Comparison of ENCODE assay signal across 28 cellular contexts in genomic region chr19:32870981-32871451, GRCh38. TPM values are rescaled to one million over a fixed set of nuclear protein-coding genes. Genes with fewer than 3 reads are reported as not detected.
DNase-seq lines count a peak whose midpoint lies in the region; ATAC-seq, FAIRE-seq and TF ChIP-seq lines count a peak whose summit lies in the region.
"Had no signal": no experiment of that assay in that cellular context is flagged by ENCODE, and none has a peak within 500 bp of the region (broad histone marks: within the 10 kb centered on the region; RNA-seq: fewer than 3 reads in every experiment).

No MANE protein-coding gene starts in this region.

- H3K4me3 Mint-ChIP-seq in type B pancreatic cell = no peak overlapping the region
- H3K4me3 Mint-ChIP-seq: activated B cell treated with CpG ODN at 0.5 μM for 24 hours, memory B cell had no signal

- ATAC-seq in right lobe of liver = no peak
- ATAC-seq: gastroesophageal sphincter, left colon had no signal

- no peak overlapping the region for H3K18ac ChIP-seq in H1 (ENCODE audit: extremely low read depth, low read length)

- H2AK5ac ChIP-seq in H1 (ENCODE audit: low read depth, low read length) = no peak overlapping the region

- no peaks in the 10 kb centered on the region for H3K9me3 Mint-ChIP-seq in type B pancreatic cell
- H3K9me3 Mint-ChIP-seq: activated B cell treated with CpG ODN at 0.5 μM for 24 hours, memory B cell had no signal

- H3K27me3 Mint-ChIP-seq in type B pancreatic cell = no peaks in the 10 kb centered on the region
- H3K27me3 Mint-ChIP-seq: activated B cell treated with CpG ODN at 0.5 μM for 24 hours, memory B cell had no signal

- no peak overlapping the region for H3K4me2 ChIP-seq in H1 (ENCODE audit: insufficient read depth in 1 of 2, low read depth in 2 of 2, low read length in 2 of 2)

- CTCF ChIA-PET in H1 (lab: Charles Lee; ENCODE audit: partially characterized antibody) = no interaction called here

- H3K9me3 ChIP-seq in H1 (ENCODE audit: insufficient read depth in 2 of 2, low read depth in 1 of 2, low read length in 1 of 2) = no peaks in the 10 kb centered on the region
- H3K9me3 ChIP-seq in right lobe of liver = no peaks in the 10 kb centered on the region
- H3K9me3 ChIP-seq: gastroesophageal sphincter, tibial nerve had no signal

- no peak for TF ChIP-seq EP300 in H1 (IDR thresholded peaks at IDR 0.05; ENCODE audit: borderline replicate concordance in 1 of 2, low read depth in 2 of 2, low read length in 2 of 2)

- H2BK15ac ChIP-seq in H1 (ENCODE audit: low read length) = no peak overlapping the region

- H3K56ac ChIP-seq in H1 (replicated peaks; ENCODE audit: insufficient read length, low read depth, low read length) = no peak overlapping the region

- no peak overlapping the region for H3K27ac ChIP-seq in H1 (ENCODE audit: low read depth, low read length)
- peak overlapping the region in 2 of 3 donors; percentile 82 to 89 for H3K27ac ChIP-seq in right lobe of liver
- H3K27ac ChIP-seq: C4-2B, gastroesophageal sphincter, SK-N-MC, tibial nerve had no signal

- no peak overlapping the region for H4K8ac ChIP-seq in H1 (ENCODE audit: extremely low read depth, insufficient read depth, low read length)

- no peak overlapping the region for H3K4ac ChIP-seq in H1 (replicated peaks; ENCODE audit: insufficient read length, low read depth, low read length)

- H3K36me3 Mint-ChIP-seq in type B pancreatic cell = no peaks in the 10 kb centered on the region

- H3K27ac Mint-ChIP-seq in type B pancreatic cell = no peak overlapping the region
- H3K27ac Mint-ChIP-seq: activated B cell treated with CpG ODN at 0.5 μM for 24 hours, memory B cell had no signal

- H3K23ac ChIP-seq in H1 (ENCODE audit: insufficient read length) = no peak overlapping the region

- no peak overlapping the region for H2BK5ac ChIP-seq in H1 (ENCODE audit: low read depth, low read length)

- H3K14ac ChIP-seq in H1 (ENCODE audit: insufficient read length) = no peak overlapping the region

- no peaks in the 10 kb centered on the region for H3K4me1 Mint-ChIP-seq in type B pancreatic cell (ENCODE audit: unreplicated experiment)
- H3K4me1 Mint-ChIP-seq: activated B cell treated with CpG ODN at 0.5 μM for 24 hours, memory B cell had no signal

- no peaks in the 10 kb centered on the region for H3K79me1 ChIP-seq in H1 (ENCODE audit: low read depth, low read length)

- peak; percentile 17 to 42; a peak in 3 of 4 replicates for TF ChIP-seq RAD21 in H1 (IDR thresholded peaks at IDR 0.05 in 1 of 2, conservative IDR thresholded peaks at IDR 0.05 in 1 of 2; ENCODE audit: low read depth in 2 of 2, low read length in 2 of 2)

- POLR2A ChIA-PET in H1 (lab: Charles Lee; ENCODE audit: partially characterized antibody) = interaction anchor here (0.6 kb wide), 1 partner anchor 178 kb away, joined by 3 read pairs; no protein-coding TSS in a partner anchor

- peak; percentile 18 for DNase-seq in NCI-H748 (lab: John Stamatoyannopoulos, UW; ENCODE audit: unreplicated experiment)
- no peak for DNase-seq in NCI-H748 treated with DMSO at 0.1 percent for 48 hours (lab: John Stamatoyannopoulos, UW)
- peak in 1 of 2 experiments; percentile 46 for DNase-seq in H1 (ENCODE audit: low read depth in 1 of 2, low spot score in 2 of 2)
- no peak for DNase-seq in right lobe of liver
- DNase-seq in type B pancreatic cell (ENCODE audit: extremely low spot score, unreplicated experiment) = peak; percentile 64
- DNase-seq in NCI-H2107 (lab: John Stamatoyannopoulos, UW) = no peak
- no peak for DNase-seq in activated CD4-positive, alpha-beta T cell treated with anti-CD3 and anti-CD28 coated beads, Interleukin-2, amount 50 U/mL, for 48 hours
- DNase-seq in T-helper 1 cell = no peak
- DNase-seq: 8988T; activated B cell treated with CpG ODN at 0.5 μM for 24 hours; activated naive CD4-positive, alpha-beta T cell treated with Interleukin-2 at 50 U/mL for 16 hours; Calu3; dermis blood vessel endothelial cell; DMS79 treated with DMSO at 0.1 percent for 48 hours; GDM1; hippocampal formation; Kasumi-1; left colon; NCI-H146; NCI-H510A; OCI-M1; stimulated activated CD4-positive, alpha-beta T cell treated with anti-CD3 and anti-CD28 coated beads, Interleukin-4, amount 100 ng/mL, for 24 hours had no signal

- H2BK120ac ChIP-seq in H1 (replicated peaks; ENCODE audit: low read depth, low read length) = no peak overlapping the region

- H4K20me1 ChIP-seq in H1 (replicated peaks in 1 of 2; ENCODE audit: control insufficient read depth in 1 of 2, insufficient read depth in 2 of 2, low read length in 2 of 2) = no peaks in the 10 kb centered on the region

- TF ChIP-seq CTCF in H1 (IDR thresholded peaks at IDR 0.05; ENCODE audit: control extremely low read depth in 1 of 3, insufficient read depth in 1 of 3, low read depth in 1 of 3, low read length in 3 of 3) = peak in 2 of 3 experiments; percentile 3 to 11; a peak in 2 of 4 replicates
- TF ChIP-seq CTCF in right lobe of liver (IDR thresholded peaks at IDR 0.05) = no peak
- TF ChIP-seq CTCF in type B pancreatic cell (conservative IDR thresholded peaks at IDR 0.05) = no peak

- no peak overlapping the region for H4K5ac ChIP-seq in H1 (ENCODE audit: insufficient read length, low read depth, low read length)

- WGBS in H1 (ENCODE audit: extremely low coverage in 1 of 2, insufficient coverage in 1 of 2, insufficient read length in 1 of 2, insufficient replicate concordance in 2 of 2, low coverage in 1 of 2, low lambda C conversion rate in 2 of 2, missing lambda C conversion rate in 1 of 2), 2 experiments = 92% methylated on average over 12 of the region's 12 CpGs; no CpG with 5 or more reads in 1 of the 2 experiments
- 10% methylated on average over 2 of the region's 12 CpGs for WGBS in right lobe of liver (ENCODE audit: insufficient coverage, low coverage, low lambda C conversion rate, missing lambda C conversion rate)

- H3K4me1 ChIP-seq in H1 (replicated peaks in 1 of 4; ENCODE audit: control insufficient read depth in 3 of 4, insufficient read depth in 4 of 4, low read length in 3 of 4) (peaks cover 0 to 8% (median 3%) of the 10 kb centered on the region in 4 experiments; a peak in 6 of 7 replicates), right lobe of liver (peaks cover 0 to 13% (median 5%) of the 10 kb centered on the region in 4 donors)
- H3K4me1 ChIP-seq: gastroesophageal sphincter had no signal

- FAIRE-seq in H1 (lab: Jason Lieb, UNC) = no peak
- FAIRE-seq: endometrium had no signal

- H3K36me3 ChIP-seq in H1 (ENCODE audit: control insufficient read depth in 2 of 4, insufficient read depth in 4 of 4, low read length in 3 of 4) (no peaks in the 10 kb centered on the region), right lobe of liver (peaks cover 0 to 2% (median 0%) of the 10 kb centered on the region in 4 donors)

- TF ChIP-seq POLR2A in H1 (IDR thresholded peaks at IDR 0.05; ENCODE audit: control extremely low read depth in 1 of 2, low read depth in 2 of 2, low read length in 2 of 2) (no peak), right lobe of liver (IDR thresholded peaks at IDR 0.05) (no peak)

- H3K9ac ChIP-seq in H1 (replicated peaks in 1 of 4; ENCODE audit: extremely low read depth in 1 of 4, low read depth in 3 of 4, low read length in 3 of 4) = no peak overlapping the region

- intact Hi-C loops in right lobe of liver (cut with DNase I) = no loop called here

- H3K27me3 ChIP-seq in H1 (replicated peaks in 1 of 4; ENCODE audit: control insufficient read depth in 3 of 4, extremely low read depth in 1 of 4, insufficient read depth in 3 of 4, low read length in 3 of 4) (no peaks in the 10 kb centered on the region), right lobe of liver (no peaks in the 10 kb centered on the region)
- H3K27me3 ChIP-seq: gastroesophageal sphincter, tibial nerve had no signal

- no peak overlapping the region for H2BK20ac ChIP-seq in H1 (ENCODE audit: low read length)

- no peaks in the 10 kb centered on the region for H3K79me2 ChIP-seq in H1 (ENCODE audit: control insufficient read depth in 1 of 2, insufficient read depth in 2 of 2, low read length in 2 of 2)

- no peak overlapping the region for H2AFZ ChIP-seq in H1 (ENCODE audit: low read length)

- H4K91ac ChIP-seq in H1 (replicated peaks; ENCODE audit: insufficient read length, low read length) = no peak overlapping the region

- no peaks in the 10 kb centered on the region for H3K23me2 ChIP-seq in H1 (ENCODE audit: low read depth, low read length)

- H2BK12ac ChIP-seq in H1 (ENCODE audit: low read depth, low read length) = no peak overlapping the region

- H3K4me3 ChIP-seq in H1 (ENCODE audit: extremely low read depth in 1 of 4, insufficient read depth in 2 of 4, low read depth in 3 of 4, low read length in 4 of 4) (no peak overlapping the region), right lobe of liver (no peak overlapping the region)
- H3K4me3 ChIP-seq: gastroesophageal sphincter, SK-N-MC, tibial nerve had no signal

TF ChIP-seq in H1, 55 proteins besides CTCF, POLR2A, EP300 and RAD21 (continues in another document):
- no peak for TF ChIP-seq YY1 (IDR thresholded peaks at IDR 0.05; ENCODE audit: low read depth, low read length)
- TF ChIP-seq SIX5 (IDR thresholded peaks at IDR 0.05; ENCODE audit: low read depth, low read length) = no peak
- TF ChIP-seq NANOG (IDR thresholded peaks at IDR 0.05; ENCODE audit: insufficient read depth, low read depth, low read length, poor library complexity, severe bottlenecking) = no peak
- no peak for TF ChIP-seq SRF (IDR thresholded peaks at IDR 0.05; ENCODE audit: low read depth, low read length)

RNA-seq across cellular contexts. Expression of gene SLC7A9, which starts 1.4 kb away (rescaled TPM):
- not detected in 2 replicates for total RNA-seq in H1 (2021; fragmentation: NEBNext Ultra II Directional; extraction: Animal tissue kit (Norgen Biotek cat#: 25700))
- 0.08 and 0.15 TPM in 2 replicates for polyA plus RNA-seq in H1 (2011; rRNA removed)
- 0.06 TPM for polyA plus RNA-seq in H1 (2011; cell fraction: cytosol; rRNA removed)
- polyA plus RNA-seq in H1 (2011; cell fraction: nucleus; rRNA removed) = 0.47 TPM
- 0.09 TPM in 1 of 4 replicates, not detected in the others for polyA plus RNA-seq in H1 (2012, experiment 1 of 2)
- polyA plus RNA-seq in H1 (2012, experiment 2 of 2) = not detected
- polyA plus RNA-seq in H1 (2013, experiment 1 of 2) = 0.04 TPM
- polyA plus RNA-seq in H1 (2013, experiment 2 of 2) = 0.06 TPM
- not detected in 2 replicates for polyA minus RNA-seq in H1 (2011; rRNA and poly(A)+ RNA removed)
- not detected for polyA minus RNA-seq in H1 (2011; cell fraction: cytosol; rRNA and poly(A)+ RNA removed)
- not detected for polyA minus RNA-seq in H1 (2011; cell fraction: nucleus; rRNA and poly(A)+ RNA removed)
- total RNA-seq in right lobe of liver = 10 to 100 TPM; 10.4 to 15.5 (median 13.5) TPM
- 3.1 and 7.9 TPM in 2 replicates for total RNA-seq in type B pancreatic cell (ENCODE audit: low replicate concordance)
- total RNA-seq: dermis blood vessel endothelial cell had no signal

Comparison
In these comparisons a context has a peak if more than half of its experiments do, and no peak if none do; other contexts are left out.
1. DNase-seq: peak in NCI-H748 (single experiment) and type B pancreatic cell (single experiment); none in NCI-H748 treated with DMSO at 0.1 percent for 48 hours (single experiment), right lobe of liver (0 of 3), NCI-H2107 (single experiment), activated CD4-positive, alpha-beta T cell treated with anti-CD3 and anti-CD28 coated beads, Interleukin-2, amount 50 U/mL, for 48 hours (0 of 2) and T-helper 1 cell (0 of 5).
2. CTCF ChIP-seq: peak in H1 (2 of 3); none in right lobe of liver (0 of 4) and type B pancreatic cell (single experiment).